In genomic region chr15:74799843-74800558, GRCh38 we compare ENCODE assay signal across 8 cellular contexts. TPM values are rescaled to one million over a fixed set of nuclear protein-coding genes. Genes with fewer than 3 reads are reported as not detected.
DNase-seq lines count a peak whose midpoint lies in the region; ATAC-seq, FAIRE-seq and TF ChIP-seq lines count a peak whose summit lies in the region.

No MANE protein-coding gene starts in this region.

- H2AK5ac ChIP-seq in trophoblast cell (ENCODE audit: low read length) = no peak overlapping the region

- ATAC-seq in gastroesophageal sphincter = peak; percentile 86

- TF ChIP-seq CTCF in gastroesophageal sphincter (IDR thresholded peaks at IDR 0.05) (peak in 3 of 4 experiments; percentile 92 to 97 (median 95)), uterus (IDR thresholded peaks at IDR 0.05) (peak; percentile 75 to 91 (median 86))

- no peaks in the 10 kb centered on the region for H3K79me1 ChIP-seq in trophoblast cell (ENCODE audit: low read length)

- H3K4me3 ChIP-seq in SJSA1 (no peak overlapping the region), gastroesophageal sphincter (no peak overlapping the region), trophoblast cell (ENCODE audit: low read depth, low read length) (no peak overlapping the region), uterus (no peak overlapping the region)

- H2BK120ac ChIP-seq in trophoblast cell (ENCODE audit: insufficient read depth, low read length, poor library complexity) = no peak overlapping the region

- peak; percentile 96 for FAIRE-seq in GM19239 (lab: Jason Lieb, UNC)

- H4K8ac ChIP-seq in trophoblast cell (ENCODE audit: low read depth, low read length) = no peak overlapping the region

- no peak overlapping the region for H3K23ac ChIP-seq in trophoblast cell (ENCODE audit: low read length)

- H3K36me3 ChIP-seq in SJSA1 (peaks cover 41% of the 10 kb centered on the region), gastroesophageal sphincter (peaks cover 0 to 65% of the 10 kb centered on the region in 2 donors), trophoblast cell (ENCODE audit: control insufficient read depth in 1 of 2, insufficient read depth in 2 of 2, low read length in 2 of 2) (peaks cover 52 to 60% of the 10 kb centered on the region in 2 experiments), uterus (no peaks in the 10 kb centered on the region)

- H3K27ac ChIP-seq in SJSA1 (0 out of 2 replicates have a peak overlapping the region, but pooled peaks have one; percentile 9), gastroesophageal sphincter (peak overlapping the region in 2 of 4 donors; percentile 27 to 37), trophoblast cell (ENCODE audit: low read depth, low read length) (no peak overlapping the region), uterus (no peak overlapping the region)

- no peak for TF ChIP-seq EP300 in gastroesophageal sphincter (IDR thresholded peaks at IDR 0.05)

- no peak overlapping the region for H2AFZ ChIP-seq in trophoblast cell (ENCODE audit: insufficient read depth, low read length, poor library complexity)

- intact Hi-C loops in uterus (cut with DNase I; ENCODE audit: low total_unique reads) = no loop called here

- H3K79me2 ChIP-seq in trophoblast cell (ENCODE audit: control insufficient read depth, insufficient read depth, low read length, poor library complexity) = no peaks in the 10 kb centered on the region

- no peak for TF ChIP-seq POLR2A in gastroesophageal sphincter (IDR thresholded peaks at IDR 0.05)
- no peak for TF ChIP-seq POLR2A in uterus (IDR thresholded peaks at IDR 0.05)

- H2BK5ac ChIP-seq in trophoblast cell (ENCODE audit: low read depth, low read length, poor library complexity) = no peak overlapping the region

- H4K12ac ChIP-seq in trophoblast cell (ENCODE audit: low read depth, low read length) = no peak overlapping the region

- no peak overlapping the region for H3K4ac ChIP-seq in trophoblast cell (ENCODE audit: low read depth, low read length)

- no peak overlapping the region for H3K14ac ChIP-seq in trophoblast cell (ENCODE audit: low read length)

- H4K91ac ChIP-seq in trophoblast cell (ENCODE audit: low read depth, low read length) = no peak overlapping the region

- H3K9ac ChIP-seq in trophoblast cell (ENCODE audit: low read length) = no peak overlapping the region

- H3K4me1 ChIP-seq in SJSA1 (replicated peaks) = peaks cover 5% of the 10 kb centered on the region; the same call in 1 of the 2 replicates
- H3K4me1 ChIP-seq in gastroesophageal sphincter = peaks cover 0 to 18% (median 7%) of the 10 kb centered on the region in 3 donors
- no peaks in the 10 kb centered on the region for H3K4me1 ChIP-seq in trophoblast cell (ENCODE audit: control insufficient read depth in 1 of 2, insufficient read depth in 2 of 2, low read length in 2 of 2)
- no peaks in the 10 kb centered on the region for H3K4me1 ChIP-seq in uterus

- no peak overlapping the region for H2BK12ac ChIP-seq in trophoblast cell (ENCODE audit: low read length)

- H3K9me3 ChIP-seq in SJSA1 (replicated peaks) = no peaks in the 10 kb centered on the region
- H3K9me3 ChIP-seq in gastroesophageal sphincter = no peaks in the 10 kb centered on the region
- no peaks in the 10 kb centered on the region for H3K9me3 ChIP-seq in trophoblast cell (ENCODE audit: insufficient read depth, low read depth, low read length)
- H3K9me3 ChIP-seq in uterus = no peaks in the 10 kb centered on the region

- no peak overlapping the region for H3K4me2 ChIP-seq in trophoblast cell (ENCODE audit: low read length)

- 40 to 67% methylated on average over 1 to 3 of the region's 18 CpGs for WGBS in gastroesophageal sphincter (ENCODE audit: low coverage in 1 of 2), 2 donors
- WGBS in trophoblast cell (ENCODE audit: extremely low coverage, insufficient coverage, insufficient read length) = no CpG with 5 or more reads among the region's 18 CpGs

- DNase-seq in C1 segment of cervical spinal cord (lab: John Stamatoyannopoulos, UW) (peak in 12 of 14 donors; percentile 25 to 79 (median 58)), GM19239 (ENCODE audit: insufficient read length, low spot score) (peak; percentile 94), HT-29 (ENCODE audit: low spot score) (peak; percentile 98), SJSA1 (ENCODE audit: low read depth in 1 of 2, low spot score in 2 of 2) (peak; percentile 63 to 73), trophoblast cell (peak; percentile 60 to 71), uterus (peak; percentile 47 to 61)
- peak; percentile 87 for DNase-seq in activated naive CD4-positive, alpha-beta T cell treated with Interleukin-2 at 50 U/mL for 16 hours

- H3K27me3 ChIP-seq in SJSA1 (replicated peaks) (no peaks in the 10 kb centered on the region), gastroesophageal sphincter (no peaks in the 10 kb centered on the region), trophoblast cell (ENCODE audit: insufficient read depth, low read length) (no peaks in the 10 kb centered on the region), uterus (no peaks in the 10 kb centered on the region)

- no peak overlapping the region for H3K18ac ChIP-seq in trophoblast cell (ENCODE audit: low read length)

RNA-seq across cellular contexts. Expression of gene LMAN1L, which starts 12.6 kb away (rescaled TPM):
- not detected in 2 replicates for total RNA-seq in HT-29 (2014; rRNA removed; shearing (Covaris generic))
- not detected in 2 replicates for total RNA-seq in SJSA1 (2014; rRNA removed; shearing (Covaris generic))
- total RNA-seq in gastroesophageal sphincter (under 1 TPM in 1 of 4 donors, not detected in 3; 0.27 TPM), uterus (1 to 10 TPM in 1 of 4 donors, not detected in 3; 1.5 TPM)
- not detected in 2 replicates for polyA plus RNA-seq in trophoblast cell (2013)

RNA-seq across cellular contexts. Expression of gene CSK, which starts 18.1 kb away (rescaled TPM):
- total RNA-seq in HT-29 (2014; rRNA removed; shearing (Covaris generic)) = 54.7 and 60.2 TPM in 2 replicates
- total RNA-seq in SJSA1 (2014; rRNA removed; shearing (Covaris generic)) = 14.8 and 19.2 TPM in 2 replicates
- total RNA-seq in gastroesophageal sphincter (10 to 100 TPM in 3 of 4 donors, 1 to 10 TPM in 1; 8.4 to 23.1 (median 18.2) TPM), uterus (10 to 100 TPM in 3 of 4 donors, 1 to 10 TPM in 1; 4.9 to 41.6 (median 26.4) TPM)
- 25.3 and 25.5 TPM in 2 replicates for polyA plus RNA-seq in trophoblast cell (2013)

RNA-seq across cellular contexts. Expression of gene CPLX3, which starts 26.4 kb away (rescaled TPM):
- 0.13 and 0.25 TPM in 2 replicates for total RNA-seq in HT-29 (2014; rRNA removed; shearing (Covaris generic))
- 0.13 TPM in 1 of 2 replicates, not detected in the other for total RNA-seq in SJSA1 (2014; rRNA removed; shearing (Covaris generic))
- total RNA-seq in gastroesophageal sphincter (not detected), uterus (not detected)
- 0.03 TPM in 2 replicates for polyA plus RNA-seq in trophoblast cell (2013)

RNA-seq across cellular contexts. Expression of gene ULK3, which starts 43.0 kb away (rescaled TPM):
- 96.4 and 97.0 TPM in 2 replicates for total RNA-seq in HT-29 (2014; rRNA removed; shearing (Covaris generic))
- total RNA-seq in SJSA1 (2014; rRNA removed; shearing (Covaris generic)) = 14.3 and 14.7 TPM in 2 replicates
- 10 to 100 TPM; 26.4 to 51.8 (median 32.7) TPM for total RNA-seq in gastroesophageal sphincter
- polyA plus RNA-seq in trophoblast cell (2013) = 9.3 and 10.1 TPM in 2 replicates
- 100 to 1,000 TPM in 1 of 4 donors, 10 to 100 TPM in 3; 29.0 to 105 (median 41.2) TPM for total RNA-seq in uterus

RNA-seq across cellular contexts. Expression of gene CYP1A2, which starts 51.4 kb away (rescaled TPM):
- total RNA-seq in HT-29 (2014; rRNA removed; shearing (Covaris generic)) = not detected in 2 replicates
- not detected in 2 replicates for total RNA-seq in SJSA1 (2014; rRNA removed; shearing (Covaris generic))
- not detected for total RNA-seq in gastroesophageal sphincter
- polyA plus RNA-seq in trophoblast cell (2013) = not detected in 2 replicates
- not detected for total RNA-seq in uterus
